ENCODE assay signal across 11 cellular contexts in the genomic region with DNA sequence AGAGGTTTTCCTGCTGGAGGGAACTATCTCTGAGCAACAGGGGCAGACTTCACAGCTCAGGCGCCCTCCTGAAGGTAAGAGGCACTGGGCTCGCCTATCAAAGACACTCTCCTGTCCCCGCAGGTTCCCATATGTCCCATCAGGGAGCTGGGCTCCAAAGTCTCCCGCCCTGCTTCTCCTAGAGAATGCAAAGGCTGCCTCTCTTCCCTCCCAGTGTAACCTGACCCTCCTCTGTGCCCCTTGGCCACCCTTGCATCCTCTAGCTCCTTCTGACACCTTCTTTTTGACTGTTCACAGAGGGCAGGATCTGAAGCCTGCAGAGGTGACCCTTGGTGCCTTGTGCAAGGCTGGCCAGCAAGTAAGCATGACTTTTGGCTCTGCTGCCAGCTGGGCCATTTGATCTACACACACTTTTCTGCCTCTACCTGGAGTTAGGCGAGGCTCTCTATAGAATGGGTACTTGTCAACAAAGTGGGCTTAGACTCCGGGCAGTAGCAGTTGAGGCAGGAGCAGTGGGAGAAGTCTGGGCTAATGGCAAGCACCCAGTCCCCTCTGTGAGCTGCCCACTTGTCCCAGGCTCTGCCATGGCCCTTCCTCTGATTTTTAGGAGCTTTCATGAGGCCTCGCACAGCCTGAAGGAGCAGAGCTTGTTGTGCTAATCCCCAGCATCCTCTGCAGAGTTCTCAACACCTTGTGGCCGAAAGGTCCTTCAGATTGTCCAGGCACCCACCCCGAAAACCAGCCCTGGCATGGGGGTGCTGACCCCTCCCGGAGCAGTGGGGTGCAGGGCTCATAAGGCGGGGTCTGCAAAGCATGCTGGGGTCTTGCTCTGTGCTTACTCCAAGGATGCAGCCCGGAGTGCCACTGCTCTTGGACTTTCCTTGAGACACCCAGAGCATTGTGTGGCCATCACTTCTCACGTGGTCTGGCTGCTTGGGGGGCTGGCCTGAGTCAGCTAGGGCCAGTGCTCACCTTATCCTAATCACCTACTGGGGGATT.
DNase-seq lines count a peak whose midpoint lies in the region; ATAC-seq and TF ChIP-seq lines count a peak whose summit lies in the region.
"Had no signal": no experiment of that assay in that cellular context is flagged by ENCODE, and none has a peak within 500 bp of the region (broad histone marks: within the 10 kb centered on the region; RNA-seq: fewer than 3 reads in every experiment).

No MANE protein-coding gene starts in this region.

- peaks cover 35% of the 10 kb centered on the region for H3K9me3 ChIP-seq in NT2/D1 (ENCODE audit: insufficient read depth, low read length)
- no peaks in the 10 kb centered on the region for H3K9me3 ChIP-seq in left lung

- no peaks in the 10 kb centered on the region for H3K27me3 ChIP-seq in NT2/D1 (ENCODE audit: insufficient read depth, insufficient read length)
- H3K27me3 ChIP-seq in left lung = no peaks in the 10 kb centered on the region

- peak overlapping the region; percentile 62 to 99 for H3K27ac ChIP-seq in left lung

- H3K9ac ChIP-seq in NT2/D1 (ENCODE audit: insufficient read length, low read depth) = peak overlapping the region; percentile 16

- no peak overlapping the region for H3K4me3 Mint-ChIP-seq in activated naive CD8-positive, alpha-beta T cell treated with anti-CD3 and anti-CD28 coated beads for 36 hours
- no peak overlapping the region for H3K4me3 Mint-ChIP-seq in stimulated activated memory B cell treated with anti-CD40 and anti-IgM and Interleukin-4, amounts not matched to agents 10 μg/mL and 1 μg/mL and 100 μg/mL, for 72 hours

- H3K9me3 Mint-ChIP-seq in activated naive CD8-positive, alpha-beta T cell treated with anti-CD3 and anti-CD28 coated beads for 36 hours = no peaks in the 10 kb centered on the region
- H3K9me3 Mint-ChIP-seq in stimulated activated memory B cell treated with anti-CD40 and anti-IgM and Interleukin-4, amounts not matched to agents 10 μg/mL and 1 μg/mL and 100 μg/mL, for 72 hours = no peaks in the 10 kb centered on the region

- H3K4me1 Mint-ChIP-seq in activated naive CD8-positive, alpha-beta T cell treated with anti-CD3 and anti-CD28 coated beads for 36 hours = peaks cover 34% of the 10 kb centered on the region
- peaks cover 52% of the 10 kb centered on the region for H3K4me1 Mint-ChIP-seq in stimulated activated memory B cell treated with anti-CD40 and anti-IgM and Interleukin-4, amounts not matched to agents 10 μg/mL and 1 μg/mL and 100 μg/mL, for 72 hours

- no peak for TF ChIP-seq CTCF in left lung (IDR thresholded peaks at IDR 0.05)

- intact Hi-C loops in left lung (cut with DNase I) = no loop called here

- DNase-seq in NT2/D1 (ENCODE audit: low read depth, low spot score) = no peak
- DNase-seq in activated naive CD8-positive, alpha-beta T cell treated with anti-CD3 and anti-CD28 coated beads for 36 hours = no peak
- peak; percentile 30 to 50 for DNase-seq in left lung
- DNase-seq in DMS153 (lab: John Stamatoyannopoulos, UW) = no peak
- no peak for DNase-seq in NCI-H2171 (lab: John Stamatoyannopoulos, UW)
- no peak for DNase-seq in hippocampal formation (lab: John Stamatoyannopoulos, UW)
- DNase-seq: GDM1, NCI-H524 treated with DMSO at 0.1 percent for 48 hours, T-helper 9 cell had no signal

- no peaks in the 10 kb centered on the region for H3K27me3 Mint-ChIP-seq in activated naive CD8-positive, alpha-beta T cell treated with anti-CD3 and anti-CD28 coated beads for 36 hours
- no peaks in the 10 kb centered on the region for H3K27me3 Mint-ChIP-seq in stimulated activated memory B cell treated with anti-CD40 and anti-IgM and Interleukin-4, amounts not matched to agents 10 μg/mL and 1 μg/mL and 100 μg/mL, for 72 hours

- no peak overlapping the region for H3K4me3 ChIP-seq in NT2/D1 (ENCODE audit: insufficient read length, low read depth)
- H3K4me3 ChIP-seq in left lung = no peak overlapping the region

- peak overlapping the region; percentile 25 for H3K27ac Mint-ChIP-seq in activated naive CD8-positive, alpha-beta T cell treated with anti-CD3 and anti-CD28 coated beads for 36 hours
- H3K27ac Mint-ChIP-seq in stimulated activated memory B cell treated with anti-CD40 and anti-IgM and Interleukin-4, amounts not matched to agents 10 μg/mL and 1 μg/mL and 100 μg/mL, for 72 hours = peak overlapping the region; percentile 9

- no peaks in the 10 kb centered on the region for H3K36me3 Mint-ChIP-seq in activated naive CD8-positive, alpha-beta T cell treated with anti-CD3 and anti-CD28 coated beads for 36 hours
- H3K36me3 Mint-ChIP-seq in stimulated activated memory B cell treated with anti-CD40 and anti-IgM and Interleukin-4, amounts not matched to agents 10 μg/mL and 1 μg/mL and 100 μg/mL, for 72 hours = no peaks in the 10 kb centered on the region

- H3K36me3 ChIP-seq in NT2/D1 (ENCODE audit: insufficient read depth, insufficient read length, low read length) (no peaks in the 10 kb centered on the region), left lung (no peaks in the 10 kb centered on the region)

- no peaks in the 10 kb centered on the region for H3K4me1 ChIP-seq in NT2/D1 (ENCODE audit: insufficient read depth, insufficient read length)
- H3K4me1 ChIP-seq in left lung = peaks cover 0 to 68% of the 10 kb centered on the region in 2 donors

- no peak for ATAC-seq in left lung
- ATAC-seq in stimulated activated memory B cell treated with anti-CD40 and anti-IgM and Interleukin-4, amounts not matched to agents 10 μg/mL and 1 μg/mL and 100 μg/mL, for 72 hours = no peak
- no peak for ATAC-seq in HG03457 (IDR thresholded peaks at IDR 0.05; ENCODE audit: unreplicated experiment)

Comparison
In these comparisons a context has a peak if more than half of its experiments do, and no peak if none do; other contexts are left out.
1. DNase-seq: peak in left lung (2 of 2); none in NT2/D1 (single experiment), activated naive CD8-positive, alpha-beta T cell treated with anti-CD3 and anti-CD28 coated beads for 36 hours (single experiment), DMS153 (single experiment), NCI-H2171 (single experiment) and hippocampal formation (0 of 2).